In the genomic region with DNA sequence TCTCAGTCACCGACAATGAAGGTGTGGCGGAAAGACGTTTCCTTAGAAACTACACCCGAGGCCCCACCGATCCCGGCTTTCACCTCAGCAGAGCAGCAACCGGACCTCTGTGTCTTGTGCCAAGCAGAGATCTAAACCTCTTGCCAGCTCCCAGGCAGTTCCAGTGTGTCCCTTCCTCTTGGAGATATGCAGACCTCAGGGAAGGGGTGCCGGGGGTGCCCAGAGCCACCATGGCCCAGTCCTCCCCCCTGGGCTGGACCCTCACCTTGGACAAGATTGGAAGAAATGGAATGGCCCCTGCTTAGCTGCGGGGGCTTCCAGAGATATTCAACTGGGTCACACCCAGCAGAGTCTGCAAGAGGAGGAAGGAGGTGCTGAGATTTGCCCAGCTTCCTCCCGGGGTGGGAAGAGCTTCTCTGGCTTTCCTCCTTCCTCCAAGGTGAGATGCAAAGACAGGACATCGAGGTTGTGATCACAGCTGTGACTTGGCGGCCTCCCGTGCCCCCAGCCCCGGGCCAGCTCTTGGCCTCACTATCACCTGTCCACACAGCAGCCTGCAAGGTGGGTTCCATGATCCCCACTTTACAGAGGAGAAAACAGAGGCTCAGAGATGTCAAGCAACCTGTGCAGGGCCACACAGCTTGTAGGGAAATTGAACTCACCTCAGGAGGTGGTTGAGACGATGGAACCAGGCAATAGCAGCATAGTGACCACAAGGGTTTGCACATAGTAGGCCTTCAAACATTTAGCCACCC, we compare ENCODE assay signal across 17 cellular contexts.
DNase-seq lines count a peak whose midpoint lies in the region; ATAC-seq and TF ChIP-seq lines count a peak whose summit lies in the region.
"Had no signal": no experiment of that assay in that cellular context is flagged by ENCODE, and none has a peak within 500 bp of the region (broad histone marks: within the 10 kb centered on the region; RNA-seq: fewer than 3 reads in every experiment).

No MANE protein-coding gene starts in this region.

- in situ Hi-C loops in mammary epithelial cell (cut with MboI; ENCODE audit: low sequenced_read_pairs in 2 of 2), result no loop called here

- intact Hi-C loops in breast epithelium (cut with DNase I; ENCODE audit: low total_unique reads), result no loop called here
- intact Hi-C loops in mammary epithelial cell (cut with micrococcal nuclease), result no loop called here
- intact Hi-C loops in uterus (cut with DNase I; ENCODE audit: low total_unique reads), result no loop called here
- intact Hi-C loops in heart right ventricle (cut with DNase I), result no loop called here

- no peak for TF ChIP-seq CTCF in breast epithelium (IDR thresholded peaks at IDR 0.05)
- no peak for TF ChIP-seq CTCF in mammary epithelial cell (conservative IDR thresholded peaks at IDR 0.05 in 1 of 2, IDR thresholded peaks at IDR 0.05 in 1 of 2; ENCODE audit: extremely low read depth in 1 of 2, insufficient read depth in 1 of 2, low read depth in 1 of 2, low read length in 2 of 2)
- TF ChIP-seq CTCF in osteoblast (IDR thresholded peaks at IDR 0.05; ENCODE audit: extremely low read depth, low read depth, low read length), result no peak
- TF ChIP-seq CTCF in uterus (IDR thresholded peaks at IDR 0.05), result no peak
- no peak for TF ChIP-seq CTCF in coronary artery (IDR thresholded peaks at IDR 0.05)
- TF ChIP-seq CTCF in heart right ventricle (IDR thresholded peaks at IDR 0.05), result no peak

- H2AFZ ChIP-seq in mammary epithelial cell (ENCODE audit: low read depth, low read length) (no peak overlapping the region), osteoblast (ENCODE audit: low read length) (no peak overlapping the region)
- H2AFZ ChIP-seq: GM23338 had no signal

- H3K9me3 Mint-ChIP-seq in activated naive CD8-positive, alpha-beta T cell treated with anti-CD3 and anti-CD28 coated beads, Interleukin-2, amount 50 U/mL, for 24 hours, result no peaks in the 10 kb centered on the region

- no peak overlapping the region for H3K9ac ChIP-seq in mammary epithelial cell (ENCODE audit: insufficient read depth, low read length)

- no peaks in the 10 kb centered on the region for H4K20me1 ChIP-seq in mammary epithelial cell (ENCODE audit: insufficient read depth, low read length)
- no peaks in the 10 kb centered on the region for H4K20me1 ChIP-seq in osteoblast (ENCODE audit: insufficient read depth, low read length)

- no peaks in the 10 kb centered on the region for H3K79me2 ChIP-seq in mammary epithelial cell (ENCODE audit: insufficient read depth, low read length)
- H3K79me2 ChIP-seq in osteoblast (ENCODE audit: insufficient read depth, low read length), result no peaks in the 10 kb centered on the region

- ATAC-seq in heart right ventricle, result no peak
- no peak for ATAC-seq in activated naive CD8-positive, alpha-beta T cell treated with anti-CD3 and anti-CD28 coated beads, Interleukin-2, amount 50 U/mL, for 24 hours
- ATAC-seq: GM23338, Right ventricle myocardium inferior had no signal

- no peak overlapping the region for H3K4me3 ChIP-seq in breast epithelium
- H3K4me3 ChIP-seq in mammary epithelial cell (replicated peaks in 1 of 3; ENCODE audit: insufficient read depth in 1 of 3, low read depth in 2 of 3, low read length in 3 of 3), result no peak overlapping the region
- H3K4me3 ChIP-seq in osteoblast (ENCODE audit: insufficient read depth, low read length), result no peak overlapping the region
- H3K4me3 ChIP-seq in uterus, result no peak overlapping the region
- no peak overlapping the region for H3K4me3 ChIP-seq in coronary artery
- H3K4me3 ChIP-seq in heart right ventricle, result no peak overlapping the region
- H3K4me3 ChIP-seq: GM23338 had no signal

- BruUV-seq in mammary epithelial cell (replicated peaks; lab: Mats Ljungman, UMichigan), result no TSS peak

- DNase-seq in breast epithelium (ENCODE audit: low spot score in 2 of 2), result peak; percentile 7 to 22
- DNase-seq in mammary epithelial cell, result no peak
- DNase-seq in islet precursor cell, result peak; percentile 42
- DNase-seq in osteoblast (ENCODE audit: insufficient read length, low spot score, missing footprints), result peak; percentile 51
- peak; percentile 5 to 6 for DNase-seq in uterus
- no peak for DNase-seq in coronary artery (ENCODE audit: low spot score)
- DNase-seq in heart right ventricle, result no peak
- no peak for DNase-seq in activated naive CD8-positive, alpha-beta T cell treated with anti-CD3 and anti-CD28 coated beads, Interleukin-2, amount 50 U/mL, for 24 hours
- DNase-seq: CD4-positive, alpha-beta memory T cell; DMS79 treated with DMSO at 0.1 percent for 48 hours; GDM1; Kasumi-1; NCI-H1930; NCI-H510A; NCI-H82 had no signal

- TF ChIP-seq POLR2A in breast epithelium (IDR thresholded peaks at IDR 0.05) (no peak), uterus (IDR thresholded peaks at IDR 0.05) (no peak)

- H3K9me3 ChIP-seq in breast epithelium (peaks cover 6 to 11% of the 10 kb centered on the region in 2 donors), mammary epithelial cell (replicated peaks; ENCODE audit: insufficient read depth, low read length) (peaks cover 9% of the 10 kb centered on the region), osteoblast (ENCODE audit: low read depth, low read length) (no peaks in the 10 kb centered on the region), uterus (no peaks in the 10 kb centered on the region), heart right ventricle (peaks cover 0 to 20% (median 0%) of the 10 kb centered on the region in 11 donors)

- no peak overlapping the region for H3K27ac ChIP-seq in breast epithelium
- no peak overlapping the region for H3K27ac ChIP-seq in mammary epithelial cell (ENCODE audit: insufficient read depth, low read depth, low read length)
- no peak overlapping the region for H3K27ac ChIP-seq in osteoblast (ENCODE audit: low read depth, low read length)
- H3K27ac ChIP-seq in uterus, result no peak overlapping the region
- H3K27ac ChIP-seq in coronary artery, result no peak overlapping the region
- no peak overlapping the region for H3K27ac ChIP-seq in heart right ventricle

- CTCF ChIA-PET in mammary epithelial cell (lab: Charles Lee; ENCODE audit: low non-redundant PET), result interaction anchor here (0.6 kb wide), 1 partner anchor 472 kb away, joined by 3 read pairs; no protein-coding TSS in a partner anchor

- H3K4me2 ChIP-seq in mammary epithelial cell (ENCODE audit: insufficient read depth, low read depth, low read length) (no peak overlapping the region), osteoblast (ENCODE audit: insufficient read depth, low read length) (no peak overlapping the region)
- H3K4me2 ChIP-seq: GM23338 had no signal

- dilution Hi-C loops in mammary epithelial cell (cut with HindIII; ENCODE audit: low sequenced_read_pairs), result no loop called here

- H3K27me3 ChIP-seq in breast epithelium (peaks cover 0 to 12% of the 10 kb centered on the region in 2 donors), mammary epithelial cell (ENCODE audit: insufficient read depth, low read length) (no peaks in the 10 kb centered on the region), osteoblast (ENCODE audit: insufficient read depth, low read length) (peaks cover 4% of the 10 kb centered on the region), uterus (no peaks in the 10 kb centered on the region), heart right ventricle (peaks cover 0 to 40% (median 22%) of the 10 kb centered on the region in 7 donors)

- no peaks in the 10 kb centered on the region for H3K4me1 ChIP-seq in breast epithelium
- H3K4me1 ChIP-seq in mammary epithelial cell (ENCODE audit: insufficient read depth, low read length), result no peaks in the 10 kb centered on the region
- H3K4me1 ChIP-seq in osteoblast (ENCODE audit: insufficient read depth, low read length), result no peaks in the 10 kb centered on the region
- no peaks in the 10 kb centered on the region for H3K4me1 ChIP-seq in uterus
- H3K4me1 ChIP-seq in heart right ventricle, result no peaks in the 10 kb centered on the region

- H3K27ac Mint-ChIP-seq in activated naive CD8-positive, alpha-beta T cell treated with anti-CD3 and anti-CD28 coated beads, Interleukin-2, amount 50 U/mL, for 24 hours, result no peak overlapping the region
- H3K27ac Mint-ChIP-seq: CD4-positive, alpha-beta memory T cell; GM23338 had no signal

- no peaks in the 10 kb centered on the region for H3K36me3 Mint-ChIP-seq in activated naive CD8-positive, alpha-beta T cell treated with anti-CD3 and anti-CD28 coated beads, Interleukin-2, amount 50 U/mL, for 24 hours (ENCODE audit: low read depth)
- H3K36me3 Mint-ChIP-seq: CD4-positive, alpha-beta memory T cell had no signal

- WGBS in mammary epithelial cell (ENCODE audit: low coverage, missing lambda C conversion rate), result 66% methylated on average over 13 of the region's 15 CpGs
- 71 to 79% methylated on average over 15 of the region's 15 CpGs for WGBS in heart right ventricle, 2 donors

- no peaks in the 10 kb centered on the region for H3K4me1 Mint-ChIP-seq in activated naive CD8-positive, alpha-beta T cell treated with anti-CD3 and anti-CD28 coated beads, Interleukin-2, amount 50 U/mL, for 24 hours

- H3K27me3 Mint-ChIP-seq in activated naive CD8-positive, alpha-beta T cell treated with anti-CD3 and anti-CD28 coated beads, Interleukin-2, amount 50 U/mL, for 24 hours, result no peaks in the 10 kb centered on the region

- H3K36me3 ChIP-seq in breast epithelium, result no peaks in the 10 kb centered on the region
- no peaks in the 10 kb centered on the region for H3K36me3 ChIP-seq in mammary epithelial cell (ENCODE audit: insufficient read depth, low read length)
- H3K36me3 ChIP-seq in osteoblast (ENCODE audit: insufficient read depth, low read length), result no peaks in the 10 kb centered on the region
- no peaks in the 10 kb centered on the region for H3K36me3 ChIP-seq in uterus
- H3K36me3 ChIP-seq in heart right ventricle, result no peaks in the 10 kb centered on the region

- H3K4me3 Mint-ChIP-seq in activated naive CD8-positive, alpha-beta T cell treated with anti-CD3 and anti-CD28 coated beads, Interleukin-2, amount 50 U/mL, for 24 hours, result no peak overlapping the region
- H3K4me3 Mint-ChIP-seq: CD4-positive, alpha-beta memory T cell; GM23338 had no signal

Comparison
In these comparisons a context has a peak if more than half of its experiments do, and no peak if none do; other contexts are left out.
1. DNase-seq: peak in breast epithelium (2 of 2), islet precursor cell (single experiment), osteoblast (single experiment) and uterus (2 of 2); none in mammary epithelial cell (single experiment), coronary artery (single experiment), heart right ventricle (0 of 2) and activated naive CD8-positive, alpha-beta T cell treated with anti-CD3 and anti-CD28 coated beads, Interleukin-2, amount 50 U/mL, for 24 hours (single experiment).